8 cellular contexts compared by ENCODE assay signal in genomic region chr3:138329984-138330293, GRCh38. TPM values are rescaled to one million over a fixed set of nuclear protein-coding genes. Genes with fewer than 3 reads are reported as not detected.
DNase-seq lines count a peak whose midpoint lies in the region; ATAC-seq and TF ChIP-seq lines count a peak whose summit lies in the region.

No MANE protein-coding gene starts in this region.

- peaks cover 29% of the 10 kb centered on the region for H3K4me1 Mint-ChIP-seq in T-helper 1 cell treated with Interleukin-12 subunit alpha and Interleukin-12 subunit beta and Interleukin-4 antibody, amounts not matched to agents 30 μg/mL and 1 μg/mL, for 36 hours (ENCODE audit: low read depth)

- no peaks in the 10 kb centered on the region for H3K9me3 Mint-ChIP-seq in T-helper 1 cell treated with Interleukin-12 subunit alpha and Interleukin-12 subunit beta and Interleukin-4 antibody, amounts not matched to agents 30 μg/mL and 1 μg/mL, for 36 hours

- peak overlapping the region; percentile 86 for H3K4me3 Mint-ChIP-seq in T-helper 1 cell treated with Interleukin-12 subunit alpha and Interleukin-12 subunit beta and Interleukin-4 antibody, amounts not matched to agents 30 μg/mL and 1 μg/mL, for 36 hours

- H3K27ac Mint-ChIP-seq in T-helper 1 cell treated with Interleukin-12 subunit alpha and Interleukin-12 subunit beta and Interleukin-4 antibody, amounts not matched to agents 30 μg/mL and 1 μg/mL, for 36 hours: peak overlapping the region; percentile 76

- H3K36me3 ChIP-seq in adipocyte (ENCODE audit: control insufficient read depth, insufficient read depth, low read length, severe bottlenecking) (no peaks in the 10 kb centered on the region), kidney epithelial cell (ENCODE audit: control insufficient read depth, insufficient read depth, low read length) (no peaks in the 10 kb centered on the region), stomach smooth muscle (ENCODE audit: control insufficient read depth in 2 of 2, insufficient read depth in 2 of 2, low read length in 2 of 2) (no peaks in the 10 kb centered on the region)

- H3K27me3 Mint-ChIP-seq in T-helper 1 cell treated with Interleukin-12 subunit alpha and Interleukin-12 subunit beta and Interleukin-4 antibody, amounts not matched to agents 30 μg/mL and 1 μg/mL, for 36 hours (ENCODE audit: low read depth): no peaks in the 10 kb centered on the region

- DNase-seq in T-helper 1 cell: no peak
- DNase-seq in adipocyte (ENCODE audit: low read depth): no peak
- no peak for DNase-seq in kidney epithelial cell (ENCODE audit: low read depth)
- DNase-seq in stimulated activated CD4-positive, alpha-beta T cell treated with anti-CD3 and anti-CD28 coated beads, Interleukin-2, amount 100 ng/mL, for 24 hours: no peak

- peak overlapping the region; percentile 82 for H3K4me3 ChIP-seq in adipocyte (ENCODE audit: low read length)
- peak overlapping the region; percentile 61 for H3K4me3 ChIP-seq in kidney epithelial cell (ENCODE audit: low read depth, low read length)
- H3K4me3 ChIP-seq in stomach smooth muscle (ENCODE audit: low read length in 2 of 2): peak overlapping the region; percentile 56 to 82

- TF ChIP-seq CTCF in kidney epithelial cell (IDR thresholded peaks at IDR 0.05; ENCODE audit: insufficient read depth, low read length, poor library complexity, severe bottlenecking): no peak

- H3K4me1 ChIP-seq in adipocyte (ENCODE audit: control insufficient read depth, insufficient read depth, low read length) (peaks cover 15% of the 10 kb centered on the region), stomach smooth muscle (ENCODE audit: control insufficient read depth, insufficient read depth, low read length) (peaks cover 5% of the 10 kb centered on the region)

- H3K27me3 ChIP-seq in adipocyte (replicated peaks; ENCODE audit: control insufficient read depth, insufficient read depth, low read length): peaks cover 6% of the 10 kb centered on the region
- H3K27me3 ChIP-seq in kidney epithelial cell (ENCODE audit: control insufficient read depth, insufficient read depth, low read length): peaks cover 2% of the 10 kb centered on the region
- H3K27me3 ChIP-seq in stomach smooth muscle (ENCODE audit: control insufficient read depth in 1 of 2, insufficient read depth in 2 of 2, low read length in 2 of 2): no peaks in the 10 kb centered on the region

- no peaks in the 10 kb centered on the region for H3K9me3 ChIP-seq in adipocyte (ENCODE audit: control insufficient read depth, low read length)
- no peaks in the 10 kb centered on the region for H3K9me3 ChIP-seq in stomach smooth muscle (ENCODE audit: control insufficient read depth in 2 of 2, low read length in 2 of 2)

- ATAC-seq in GM21529 (IDR thresholded peaks at IDR 0.05; ENCODE audit: unreplicated experiment): no peak
- no peak for ATAC-seq in HG03521 (IDR thresholded peaks at IDR 0.05; ENCODE audit: unreplicated experiment)

- no peak overlapping the region for H3K9ac ChIP-seq in adipocyte (ENCODE audit: low read length)
- H3K9ac ChIP-seq in stomach smooth muscle (ENCODE audit: low read length in 2 of 2): no peak overlapping the region

- H3K36me3 Mint-ChIP-seq in T-helper 1 cell treated with Interleukin-12 subunit alpha and Interleukin-12 subunit beta and Interleukin-4 antibody, amounts not matched to agents 30 μg/mL and 1 μg/mL, for 36 hours (ENCODE audit: low read depth): no peaks in the 10 kb centered on the region

- H3K27ac ChIP-seq in stomach smooth muscle (ENCODE audit: low read length): no peak overlapping the region

RNA-seq across cellular contexts. Expression of gene NME9, which starts 0.3 kb away (rescaled TPM):
- not detected in 2 replicates for total RNA-seq in kidney epithelial cell

RNA-seq across cellular contexts. Expression of gene MRAS, which starts 18.4 kb away (rescaled TPM):
- total RNA-seq in kidney epithelial cell: 32.6 and 35.0 TPM in 2 replicates
